In genomic region chr6:30768634-30769087, GRCh38 we compare ENCODE assay signal across 9 cellular contexts. TPM values are rescaled to one million over a fixed set of nuclear protein-coding genes. Genes with fewer than 3 reads are reported as not detected.
DNase-seq lines count a peak whose midpoint lies in the region; ATAC-seq and TF ChIP-seq lines count a peak whose summit lies in the region.
"Had no signal": no experiment of that assay in that cellular context is flagged by ENCODE, and none has a peak within 500 bp of the region (broad histone marks: within the 10 kb centered on the region; RNA-seq: fewer than 3 reads in every experiment).

No MANE protein-coding gene starts in this region.

- H3K27ac ChIP-seq in mesenchymal stem cell (ENCODE audit: low read length, poor library complexity, severe bottlenecking) (peak overlapping the region; percentile 100), uterus (peak overlapping the region; percentile 88 to 89), testis (no peak overlapping the region)

- intact Hi-C loops in uterus (cut with DNase I; ENCODE audit: low total_unique reads), result loop anchor here (5.0 kb wide), 1 partner anchor 934 kb away; the partner anchor contains the start of gene ABHD16A
- intact Hi-C loops in testis (cut with DNase I; ENCODE audit: low total_unique reads), result no loop called here

- H4K8ac ChIP-seq in mesenchymal stem cell (ENCODE audit: low read length), result peak overlapping the region; percentile 97

- H3K4me2 ChIP-seq in mesenchymal stem cell (ENCODE audit: low read length, poor library complexity, severe bottlenecking), result no peak overlapping the region

- H3K79me1 ChIP-seq in mesenchymal stem cell (replicated peaks; ENCODE audit: low read length, poor library complexity, severe bottlenecking), result peaks cover 4% of the 10 kb centered on the region

- no peak overlapping the region for H2AFZ ChIP-seq in mesenchymal stem cell (ENCODE audit: low read depth, low read length)

- no peak for TF ChIP-seq POLR2A in uterus (IDR thresholded peaks at IDR 0.05)
- TF ChIP-seq POLR2A in testis (IDR thresholded peaks at IDR 0.05), result no peak

- H3K9me3 ChIP-seq in mesenchymal stem cell (ENCODE audit: control insufficient read depth, low read length) (no peaks in the 10 kb centered on the region), uterus (no peaks in the 10 kb centered on the region), testis (no peaks in the 10 kb centered on the region)

- H3K4ac ChIP-seq in mesenchymal stem cell (ENCODE audit: low read depth in 1 of 2, low read length in 2 of 2), result peak overlapping the region; percentile 84 to 95

- H3K4me1 ChIP-seq in mesenchymal stem cell (ENCODE audit: control insufficient read depth, insufficient read depth, low read depth, low read length), result peaks cover 16% of the 10 kb centered on the region
- peaks cover 3 to 11% of the 10 kb centered on the region in 2 donors for H3K4me1 ChIP-seq in uterus
- H3K4me1 ChIP-seq in testis, result peaks cover 7% of the 10 kb centered on the region

- H3K36me3 ChIP-seq in mesenchymal stem cell (ENCODE audit: control insufficient read depth in 1 of 2, insufficient read depth in 2 of 2, low read depth in 1 of 2, low read length in 2 of 2), result no peaks in the 10 kb centered on the region
- no peaks in the 10 kb centered on the region for H3K36me3 ChIP-seq in uterus
- H3K36me3 ChIP-seq in testis (ENCODE audit: low read depth, missing control alignments), result no peaks in the 10 kb centered on the region

- no peaks in the 10 kb centered on the region for H3K9me3 Mint-ChIP-seq in activated naive CD4-positive, alpha-beta T cell treated with anti-CD3 and anti-CD28 coated beads, Interleukin-2, amount 50 U/mL, for 24 hours

- H3K27me3 ChIP-seq in mesenchymal stem cell (ENCODE audit: control insufficient read depth in 1 of 2, insufficient read depth in 1 of 2, low read length in 2 of 2) (no peaks in the 10 kb centered on the region), uterus (no peaks in the 10 kb centered on the region), testis (no peaks in the 10 kb centered on the region)

- ATAC-seq in HG02763 (IDR thresholded peaks at IDR 0.05; ENCODE audit: unreplicated experiment), result no peak

- peak overlapping the region; percentile 96 for H3K27ac Mint-ChIP-seq in activated naive CD4-positive, alpha-beta T cell treated with anti-CD3 and anti-CD28 coated beads, Interleukin-2, amount 50 U/mL, for 24 hours

- peak overlapping the region in 1 of 2 experiments; percentile 39 for H3K14ac ChIP-seq in mesenchymal stem cell (ENCODE audit: low read length in 2 of 2)

- peak overlapping the region; percentile 71 for H3K4me3 Mint-ChIP-seq in activated naive CD4-positive, alpha-beta T cell treated with anti-CD3 and anti-CD28 coated beads, Interleukin-2, amount 50 U/mL, for 24 hours

- peak overlapping the region; percentile 86 for H2BK120ac ChIP-seq in mesenchymal stem cell (ENCODE audit: low read depth, low read length)

- peak; percentile 36 for DNase-seq in stimulated activated CD4-positive, alpha-beta T cell treated with anti-CD3 and anti-CD28 coated beads, Interleukin-12 subunit alpha, Interleukin-12 subunit beta, amount 100 ng/mL, for 4 hours
- DNase-seq in stimulated activated CD4-positive, alpha-beta T cell treated with anti-CD3 and anti-CD28 coated beads, Interleukin-4, amount 100 ng/mL, for 4 hours, result no peak
- DNase-seq in mesenchymal stem cell (no peak), uterus (no peak), HK-2 (ENCODE audit: unreplicated experiment) (no peak), testis (no peak)
- DNase-seq: NCI-H1436 had no signal

- H2BK12ac ChIP-seq in mesenchymal stem cell (ENCODE audit: low read length in 2 of 2), result peak overlapping the region; percentile 73 to 100

- no peaks in the 10 kb centered on the region for H3K27me3 Mint-ChIP-seq in activated naive CD4-positive, alpha-beta T cell treated with anti-CD3 and anti-CD28 coated beads, Interleukin-2, amount 50 U/mL, for 24 hours

- WGBS in mesenchymal stem cell, result 88% methylated on average over 4 of the region's 4 CpGs
- 86 to 88% methylated on average over 4 of the region's 4 CpGs for WGBS in testis, 2 donors

- peaks cover 2% of the 10 kb centered on the region for H3K36me3 Mint-ChIP-seq in activated naive CD4-positive, alpha-beta T cell treated with anti-CD3 and anti-CD28 coated beads, Interleukin-2, amount 50 U/mL, for 24 hours

- H3K18ac ChIP-seq in mesenchymal stem cell (ENCODE audit: low read depth in 1 of 2, low read length in 2 of 2), result peak overlapping the region; percentile 85 to 99

- peak overlapping the region; percentile 75 for H2BK15ac ChIP-seq in mesenchymal stem cell (ENCODE audit: low read depth, poor library complexity, severe bottlenecking)

- H3K4me3 ChIP-seq in mesenchymal stem cell (ENCODE audit: insufficient read depth in 1 of 2, low read depth in 1 of 2, low read length in 2 of 2) (no peak overlapping the region), uterus (no peak overlapping the region), testis (no peak overlapping the region)

- H3K23ac ChIP-seq in mesenchymal stem cell (ENCODE audit: low read length in 2 of 2), result no peak overlapping the region

- peak overlapping the region; percentile 76 for H3K9ac ChIP-seq in mesenchymal stem cell (ENCODE audit: low read length)

- peak overlapping the region; percentile 83 for H2AK5ac ChIP-seq in mesenchymal stem cell (ENCODE audit: low read length, severe bottlenecking)

- peak overlapping the region; percentile 100 for H4K91ac ChIP-seq in mesenchymal stem cell (ENCODE audit: low read length)

- peak overlapping the region; percentile 93 for H2BK5ac ChIP-seq in mesenchymal stem cell (ENCODE audit: low read depth, low read length, poor library complexity, severe bottlenecking)

- peaks cover 75% of the 10 kb centered on the region for H3K4me1 Mint-ChIP-seq in activated naive CD4-positive, alpha-beta T cell treated with anti-CD3 and anti-CD28 coated beads, Interleukin-2, amount 50 U/mL, for 24 hours

- TF ChIP-seq CTCF in uterus (IDR thresholded peaks at IDR 0.05), result no peak
- no peak for TF ChIP-seq CTCF in testis (IDR thresholded peaks at IDR 0.05)

RNA-seq across cellular contexts. Expression of gene IER3, which starts 24.3 kb away (rescaled TPM):
- 220 TPM for polyA plus RNA-seq in mesenchymal stem cell (2013, experiment 1 of 2)
- 207 TPM for polyA plus RNA-seq in mesenchymal stem cell (2013, experiment 2 of 2)
- total RNA-seq in uterus (10 to 100 TPM in 2 of 4 donors, 1 to 10 TPM in 1, under 1 TPM in 1; 0.88 to 23.8 (median 10.4) TPM), testis (1 to 10 TPM; 1.4 to 7.7 TPM)
- polyA plus RNA-seq in testis (ENCODE audit: insufficient read depth, low read depth, low replicate concordance), result 11.1 TPM

RNA-seq across cellular contexts. Expression of gene FLOT1, which starts 26.2 kb away (rescaled TPM):
- polyA plus RNA-seq in mesenchymal stem cell (2013, experiment 1 of 2), result 120 TPM
- polyA plus RNA-seq in mesenchymal stem cell (2013, experiment 2 of 2), result 118 TPM
- total RNA-seq in uterus (100 to 1,000 TPM in 1 of 4 donors, 10 to 100 TPM in 3; 47.1 to 155 (median 64.6) TPM), testis (10 to 100 TPM; 84.1 to 88.1 TPM)
- 169 TPM for polyA plus RNA-seq in testis (ENCODE audit: insufficient read depth, low read depth, low replicate concordance)

RNA-seq across cellular contexts. Expression of gene TUBB, which starts 48.5 kb away (rescaled TPM):
- 839 TPM for polyA plus RNA-seq in mesenchymal stem cell (2013, experiment 1 of 2)
- polyA plus RNA-seq in mesenchymal stem cell (2013, experiment 2 of 2), result 819 TPM
- total RNA-seq in uterus (100 to 1,000 TPM; 130 to 426 (median 290) TPM), testis (100 to 1,000 TPM; 173 to 252 TPM)
- 309 TPM for polyA plus RNA-seq in testis (ENCODE audit: insufficient read depth, low read depth, low replicate concordance)

RNA-seq across cellular contexts. Expression of gene MDC1, which starts 51.6 kb away (rescaled TPM):
- 9.8 TPM for polyA plus RNA-seq in mesenchymal stem cell (2013, experiment 1 of 2)
- 8.6 TPM for polyA plus RNA-seq in mesenchymal stem cell (2013, experiment 2 of 2)
- total RNA-seq in uterus (10 to 100 TPM in 2 of 4 donors, 1 to 10 TPM in 2; 3.1 to 61.9 (median 10.2) TPM), testis (10 to 100 TPM; 56.6 to 79.3 TPM)
- polyA plus RNA-seq in testis (ENCODE audit: insufficient read depth, low read depth, low replicate concordance), result 155 TPM

Comparison
In these comparisons a context has a peak if more than half of its experiments do, and no peak if none do; other contexts are left out.
1. H3K27ac ChIP-seq: peak in mesenchymal stem cell (single experiment) and uterus (2 of 2); none in testis (0 of 2).